ENCODE assay signal across 8 cellular contexts in the genomic region with DNA sequence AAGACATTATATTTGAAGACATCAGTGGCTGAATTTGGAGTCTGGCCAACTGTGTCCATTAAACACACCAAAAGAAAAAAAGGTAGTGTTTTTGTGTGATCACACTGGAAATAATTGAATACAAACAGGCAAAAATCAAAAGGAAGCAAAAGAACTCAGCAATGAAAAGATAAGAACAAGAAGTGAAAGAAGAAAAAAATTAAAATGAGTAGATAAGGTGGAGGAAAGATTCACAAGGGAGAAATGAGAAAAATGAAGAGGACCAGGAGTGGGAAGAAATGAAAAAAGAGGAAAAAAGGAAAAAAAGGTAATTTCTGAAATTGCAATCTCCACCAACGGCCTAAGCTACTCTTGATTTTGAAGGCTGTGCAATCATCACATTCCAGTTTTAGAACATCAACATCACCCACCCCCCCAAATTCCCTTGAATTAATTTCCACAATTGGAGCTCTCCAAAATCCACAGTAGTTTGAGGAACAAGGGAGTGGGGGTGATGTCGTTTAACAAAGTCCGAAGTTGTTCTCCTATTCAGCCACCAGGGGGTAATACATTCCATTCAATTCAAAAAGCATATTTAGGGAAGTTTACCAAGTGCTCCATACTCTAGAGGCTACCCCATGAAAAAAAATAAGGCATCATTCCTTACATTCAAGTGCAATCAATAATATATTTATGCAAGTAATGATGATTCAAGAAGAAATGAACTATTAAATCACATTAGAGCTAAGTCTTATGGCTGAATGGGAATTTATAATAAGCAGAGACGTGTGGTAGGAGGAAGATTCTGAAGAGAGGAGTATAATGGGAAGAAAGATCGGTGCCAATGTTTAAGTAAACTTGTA. TPM values are rescaled to one million over a fixed set of nuclear protein-coding genes. Genes with fewer than 3 reads are reported as not detected.
DNase-seq lines count a peak whose midpoint lies in the region; ATAC-seq, FAIRE-seq and TF ChIP-seq lines count a peak whose summit lies in the region.

No MANE protein-coding gene starts in this region.

- no peak overlapping the region for H3K27ac Mint-ChIP-seq in glutamatergic neuron (ENCODE audit: unreplicated experiment)

- H3K27me3 ChIP-seq in MM.1S (replicated peaks; ENCODE audit: insufficient read depth, low read length): no peaks in the 10 kb centered on the region

- H3K4me1 Mint-ChIP-seq in glutamatergic neuron (ENCODE audit: low read depth, unreplicated experiment): no peaks in the 10 kb centered on the region

- H3K79me2 ChIP-seq in MM.1S (ENCODE audit: low read length): no peaks in the 10 kb centered on the region

- no peaks in the 10 kb centered on the region for H3K36me3 Mint-ChIP-seq in glutamatergic neuron (ENCODE audit: unreplicated experiment)

- no peak overlapping the region for H3K27ac ChIP-seq in MM.1S (ENCODE audit: low read length)
- H3K27ac ChIP-seq in VCaP: peak overlapping the region; percentile 75

- no peak overlapping the region for H3K4me2 ChIP-seq in MM.1S (ENCODE audit: low read depth, low read length)

- H3K9ac ChIP-seq in MM.1S (ENCODE audit: low read length): no peak overlapping the region

- FAIRE-seq in A204.1 (lab: Jason Lieb, UNC): peak; percentile 96

- no peaks in the 10 kb centered on the region for H3K4me1 ChIP-seq in MM.1S (ENCODE audit: low read length)

- peak; percentile 40 for DNase-seq in GM10266 (ENCODE audit: extremely low spot score)
- peak; percentile 39 for DNase-seq in MM.1S
- no peak for DNase-seq in glutamatergic neuron
- no peak for DNase-seq in sciatic nerve (ENCODE audit: low spot score)

- no peaks in the 10 kb centered on the region for H3K36me3 ChIP-seq in MM.1S (replicated peaks; ENCODE audit: insufficient read depth, low read length)

- no peaks in the 10 kb centered on the region for H3K27me3 Mint-ChIP-seq in glutamatergic neuron (ENCODE audit: unreplicated experiment)

- H2AFZ ChIP-seq in MM.1S (ENCODE audit: low read length): no peak overlapping the region

- H3K9me3 Mint-ChIP-seq in glutamatergic neuron (ENCODE audit: unreplicated experiment): peaks cover 2% of the 10 kb centered on the region

- TF ChIP-seq CTCF in GM10266 (IDR thresholded peaks at IDR 0.05; ENCODE audit: control insufficient read depth, insufficient read depth, low read depth, missing control alignments) (peak; percentile 52), MM.1S (IDR thresholded peaks at IDR 0.05; ENCODE audit: low read length) (peak; percentile 73), VCaP (conservative IDR thresholded peaks at IDR 0.05) (peak; percentile 78), glutamatergic neuron (IDR thresholded peaks at IDR 0.05; ENCODE audit: partially characterized antibody, unreplicated experiment) (peak; percentile 83)

- H3K4me3 ChIP-seq in MM.1S (ENCODE audit: low read length): no peak overlapping the region

- ATAC-seq in sciatic nerve (peak; percentile 88), GM21619 (IDR thresholded peaks at IDR 0.05; ENCODE audit: unreplicated experiment) (no peak), GM21529 (IDR thresholded peaks at IDR 0.05; ENCODE audit: unreplicated experiment) (no peak)

- no peaks in the 10 kb centered on the region for H4K20me1 ChIP-seq in MM.1S (ENCODE audit: insufficient read depth, low read length)

- H3K9me2 ChIP-seq in MM.1S (replicated peaks; ENCODE audit: insufficient read depth, low read length): no peaks in the 10 kb centered on the region

- no peak overlapping the region for H3K4me3 Mint-ChIP-seq in glutamatergic neuron (ENCODE audit: unreplicated experiment)

- intact Hi-C loops in sciatic nerve (cut with DNase I): no loop called here

- no peaks in the 10 kb centered on the region for H3F3A ChIP-seq in MM.1S (ENCODE audit: insufficient read depth, low read length)

- H3K9me3 ChIP-seq in MM.1S (replicated peaks; ENCODE audit: insufficient read depth, low read length): no peaks in the 10 kb centered on the region

RNA-seq across cellular contexts. Expression of a gene that starts 37.4 kb away (rescaled TPM):
- not detected for total RNA-seq in glutamatergic neuron (ENCODE audit: unreplicated experiment)
- 0.89 TPM for total RNA-seq in sciatic nerve

RNA-seq across cellular contexts. Expression of a gene that starts 37.9 kb away (rescaled TPM):
- total RNA-seq in glutamatergic neuron (ENCODE audit: unreplicated experiment): 3.8 TPM
- total RNA-seq in sciatic nerve: 27.0 TPM

Comparison
In these comparisons a context has a peak if more than half of its experiments do, and no peak if none do; other contexts are left out.
1. DNase-seq: peak in GM10266 (single experiment) and MM.1S (single experiment); none in glutamatergic neuron (single experiment) and sciatic nerve (single experiment).
2. Peak in every context shown above with its lines, with median percentiles within 50 percentile points of each other: CTCF ChIP-seq.